ENCODE assay signal across 26 cellular contexts in the genomic region with DNA sequence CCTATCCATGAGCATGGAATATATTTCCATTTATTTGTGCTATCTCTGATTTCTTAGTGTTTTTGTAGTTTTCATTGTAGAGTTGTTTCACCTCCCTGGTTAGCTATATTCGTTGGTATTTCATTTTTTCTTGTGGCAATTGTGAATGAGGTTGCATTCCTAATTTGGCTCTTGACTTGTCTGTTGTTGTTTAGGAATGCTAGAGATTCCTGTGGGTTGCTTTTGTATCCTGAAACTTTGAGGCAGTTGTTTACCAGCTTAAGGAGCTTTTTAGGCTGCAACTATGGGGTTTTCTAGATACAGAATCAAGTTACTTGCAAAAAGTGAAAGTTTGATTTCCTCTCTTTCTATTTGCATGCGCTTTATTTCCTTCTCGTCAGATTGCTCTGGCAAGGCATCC.
DNase-seq lines count a peak whose midpoint lies in the region; ATAC-seq, FAIRE-seq and TF ChIP-seq lines count a peak whose summit lies in the region.
"Had no signal": no experiment of that assay in that cellular context is flagged by ENCODE, and none has a peak within 500 bp of the region (broad histone marks: within the 10 kb centered on the region; RNA-seq: fewer than 3 reads in every experiment).

No MANE protein-coding gene starts in this region.

- no peaks in the 10 kb centered on the region for H3K27me3 Mint-ChIP-seq in neural progenitor cell (ENCODE audit: insufficient read depth, low read depth)

- no peaks in the 10 kb centered on the region for H3K79me2 ChIP-seq in H1 (ENCODE audit: control insufficient read depth in 1 of 2, insufficient read depth in 2 of 2, low read length in 2 of 2)
- no peaks in the 10 kb centered on the region for H3K79me2 ChIP-seq in neural progenitor cell (ENCODE audit: low read depth)

- TF ChIP-seq CTCF in H1 (IDR thresholded peaks at IDR 0.05; ENCODE audit: control extremely low read depth in 1 of 3, insufficient read depth in 1 of 3, low read depth in 1 of 3, low read length in 3 of 3) (no peak), neural progenitor cell (IDR thresholded peaks at IDR 0.05) (no peak)

- no peak overlapping the region for H3K23ac ChIP-seq in H1 (ENCODE audit: insufficient read length)

- no peak overlapping the region; the same call in 1 of the 2 replicates for H2BK12ac ChIP-seq in H1 (ENCODE audit: low read depth, low read length)

- H3K27me3 ChIP-seq in HUES64 (ENCODE audit: insufficient read depth, low read length): no peaks in the 10 kb centered on the region
- no peaks in the 10 kb centered on the region for H3K27me3 ChIP-seq in H1 (replicated peaks in 1 of 4; ENCODE audit: control insufficient read depth in 3 of 4, extremely low read depth in 1 of 4, insufficient read depth in 3 of 4, low read length in 3 of 4)
- H3K27me3 ChIP-seq in neural progenitor cell: no peaks in the 10 kb centered on the region
- H3K27me3 ChIP-seq: BE2C had no signal

- no peak overlapping the region for H3K56ac ChIP-seq in H1 (replicated peaks; ENCODE audit: insufficient read length, low read depth, low read length)

- no peak overlapping the region for H2AK5ac ChIP-seq in H1 (ENCODE audit: low read depth, low read length)

- FAIRE-seq in H1 (lab: Jason Lieb, UNC): no peak
- FAIRE-seq: GM12892, HTR-8/SVneo had no signal

- H4K20me1 ChIP-seq in H1 (replicated peaks in 1 of 2; ENCODE audit: control insufficient read depth in 1 of 2, insufficient read depth in 2 of 2, low read length in 2 of 2) (no peaks in the 10 kb centered on the region), neural progenitor cell (ENCODE audit: low read depth) (no peaks in the 10 kb centered on the region)

- H3K4me3 Mint-ChIP-seq in neural progenitor cell: no peak overlapping the region
- H3K4me3 Mint-ChIP-seq: CD14-positive monocyte, HFFc6 had no signal

- H3K4me2 ChIP-seq in H1 (ENCODE audit: insufficient read depth in 1 of 2, low read depth in 2 of 2, low read length in 2 of 2) (no peak overlapping the region; a peak in 1 of 4 replicates), neural progenitor cell (peak overlapping the region; percentile 65)
- H3K4me2 ChIP-seq: PC-9 had no signal

- H3K9me3 ChIP-seq in HUES64 (ENCODE audit: insufficient read depth, low read depth, low read length) (no peaks in the 10 kb centered on the region), H1 (ENCODE audit: insufficient read depth in 2 of 2, low read depth in 1 of 2, low read length in 1 of 2) (peaks cover 0 to 3% of the 10 kb centered on the region in 2 experiments; a peak in 1 of 4 replicates), neural progenitor cell (ENCODE audit: low read depth) (no peaks in the 10 kb centered on the region)
- H3K9me3 ChIP-seq: BE2C, HAP-1 had no signal

- no peak overlapping the region for H3K14ac ChIP-seq in H1 (ENCODE audit: insufficient read length)

- H3K4me1 ChIP-seq in HUES64 (ENCODE audit: insufficient read depth, low read length) (peaks cover 20% of the 10 kb centered on the region), H1 (replicated peaks in 1 of 4; ENCODE audit: control insufficient read depth in 3 of 4, insufficient read depth in 4 of 4, low read length in 3 of 4) (peaks cover 0 to 5% (median 3%) of the 10 kb centered on the region in 4 experiments; a peak in 4 of 7 replicates), neural progenitor cell (peaks cover 19% of the 10 kb centered on the region)
- H3K4me1 ChIP-seq: BE2C, HAP-1 had no signal

- no peak overlapping the region; the same call in 1 of the 2 replicates for H3K18ac ChIP-seq in H1 (ENCODE audit: extremely low read depth, low read length)

- H3K9ac ChIP-seq in HUES64 (ENCODE audit: low read depth, low read length): no peak overlapping the region
- H3K9ac ChIP-seq in H1 (replicated peaks in 1 of 4; ENCODE audit: extremely low read depth in 1 of 4, low read depth in 3 of 4, low read length in 3 of 4): no peak overlapping the region
- H3K9ac ChIP-seq in neural progenitor cell: no peak overlapping the region

- no peak overlapping the region for H3K4ac ChIP-seq in H1 (replicated peaks; ENCODE audit: insufficient read length, low read depth, low read length)

- H4K5ac ChIP-seq in H1 (ENCODE audit: insufficient read length, low read depth, low read length): peak overlapping the region; percentile 86

- H2BK15ac ChIP-seq in H1 (ENCODE audit: low read length): no peak overlapping the region

- peaks cover 3% of the 10 kb centered on the region for H3K4me1 Mint-ChIP-seq in neural progenitor cell
- H3K4me1 Mint-ChIP-seq: CD14-positive monocyte had no signal

- peaks cover 13% of the 10 kb centered on the region for H3F3A ChIP-seq in neural progenitor cell (ENCODE audit: low read depth)

- no peak for TF ChIP-seq RAD21 in H1 (IDR thresholded peaks at IDR 0.05 in 1 of 2, conservative IDR thresholded peaks at IDR 0.05 in 1 of 2; ENCODE audit: low read depth in 2 of 2, low read length in 2 of 2)

- no peak overlapping the region for H4K91ac ChIP-seq in H1 (replicated peaks; ENCODE audit: insufficient read length, low read length)

- ATAC-seq in GM18873 (IDR thresholded peaks at IDR 0.05; ENCODE audit: low FRiP score, unreplicated experiment) (no peak), HG03354 (IDR thresholded peaks at IDR 0.05; ENCODE audit: poor library complexity, severe bottlenecking, unreplicated experiment) (no peak)
- ATAC-seq: Right ventricle myocardium inferior had no signal

- no peak for TF ChIP-seq POLR2A in H1 (IDR thresholded peaks at IDR 0.05; ENCODE audit: control extremely low read depth in 1 of 2, low read depth in 2 of 2, low read length in 2 of 2)

- H2AFZ ChIP-seq in H1 (ENCODE audit: low read length) (no peak overlapping the region), neural progenitor cell (replicated peaks) (peak overlapping the region; percentile 78)
- H2AFZ ChIP-seq: PC-9 had no signal

- H2BK5ac ChIP-seq in H1 (ENCODE audit: low read depth, low read length): peak overlapping the region; percentile 6; the same call in 1 of the 2 replicates

- POLR2A ChIA-PET in H1 (lab: Charles Lee; ENCODE audit: partially characterized antibody): no interaction called here

- H3K27ac ChIP-seq in HUES64 (ENCODE audit: low read depth, low read length): peak overlapping the region; percentile 51
- no peak overlapping the region for H3K27ac ChIP-seq in H1 (ENCODE audit: low read depth, low read length)
- H3K27ac ChIP-seq in neural progenitor cell: peak overlapping the region; percentile 48
- H3K27ac ChIP-seq: PC-9 had no signal

- H4K8ac ChIP-seq in H1 (ENCODE audit: extremely low read depth, insufficient read depth, low read length): no peak overlapping the region

- H3K27ac Mint-ChIP-seq in neural progenitor cell: no peak overlapping the region
- H3K27ac Mint-ChIP-seq: CD14-positive monocyte, HFFc6 had no signal

- peaks cover 5% of the 10 kb centered on the region for H3K9me3 Mint-ChIP-seq in neural progenitor cell

- no peaks in the 10 kb centered on the region for H3K79me1 ChIP-seq in H1 (ENCODE audit: low read depth, low read length)

- no peak overlapping the region for H2BK120ac ChIP-seq in H1 (replicated peaks; ENCODE audit: low read depth, low read length)

- no peaks in the 10 kb centered on the region for H3K36me3 Mint-ChIP-seq in neural progenitor cell
- H3K36me3 Mint-ChIP-seq: CD14-positive monocyte had no signal

- no peak for TF ChIP-seq EP300 in H1 (IDR thresholded peaks at IDR 0.05; ENCODE audit: borderline replicate concordance in 1 of 2, low read depth in 2 of 2, low read length in 2 of 2)

- WGBS in HUES64: 80% methylated on average over 3 of the region's 3 CpGs
- 75% methylated on average over 3 of the region's 3 CpGs; no CpG with 5 or more reads in 1 of the 2 experiments for WGBS in H1 (ENCODE audit: extremely low coverage in 1 of 2, insufficient coverage in 1 of 2, insufficient read length in 1 of 2, insufficient replicate concordance in 2 of 2, low coverage in 1 of 2, low lambda C conversion rate in 2 of 2, missing lambda C conversion rate in 1 of 2), 2 experiments

- H3K36me3 ChIP-seq in HUES64 (ENCODE audit: insufficient read depth, low read length): no peaks in the 10 kb centered on the region
- H3K36me3 ChIP-seq in H1 (ENCODE audit: control insufficient read depth in 2 of 4, insufficient read depth in 4 of 4, low read length in 3 of 4): no peaks in the 10 kb centered on the region
- H3K36me3 ChIP-seq in neural progenitor cell: no peaks in the 10 kb centered on the region
- H3K36me3 ChIP-seq: BE2C, HAP-1 had no signal

- DNase-seq in H1 (ENCODE audit: low read depth in 1 of 2, low spot score in 2 of 2) (no peak), neural progenitor cell (ENCODE audit: low spot score) (peak; percentile 62), AML-193 (lab: John Stamatoyannopoulos, UW) (no peak), islet precursor cell (no peak)
- DNase-seq: BE2C, Calu3, DMS79 treated with DMSO at 0.1 percent for 48 hours, HFFc6, IMR-90, KG1, MM.1S, NCI-H2029 treated with DMSO at 0.1 percent for 48 hours, NCI-H2171, NCI-H226, NCI-H510A, NCI-H69, PC-9, T-helper 1 cell had no signal

- H3K4me3 ChIP-seq in HUES64 (ENCODE audit: low read length) (no peak overlapping the region), H1 (ENCODE audit: extremely low read depth in 1 of 4, insufficient read depth in 2 of 4, low read depth in 3 of 4, low read length in 4 of 4) (peak overlapping the region in 1 of 4 experiments; percentile 7; a peak in 1 of 8 replicates), neural progenitor cell (peak overlapping the region; percentile 40)
- H3K4me3 ChIP-seq: HAP-1, PC-9 had no signal

- H2BK20ac ChIP-seq in H1 (ENCODE audit: low read length): no peak overlapping the region

- CTCF ChIA-PET in H1 (lab: Charles Lee; ENCODE audit: partially characterized antibody): interaction anchor here (0.6 to 0.7 kb wide), 2 partner anchors 17 to 533 kb away, joined by 3 to 4 read pairs; no protein-coding TSS in a partner anchor

- no peaks in the 10 kb centered on the region for H3K23me2 ChIP-seq in H1 (ENCODE audit: low read depth, low read length)

TF ChIP-seq in H1, 55 proteins besides CTCF, POLR2A, EP300 and RAD21 (continues in another document):
- TF ChIP-seq TBP (IDR thresholded peaks at IDR 0.05; ENCODE audit: low read depth, low read length) (no peak), CBX8 (IDR thresholded peaks at IDR 0.05; ENCODE audit: borderline replicate concordance, low read depth, low read length) (no peak), TEAD4 (IDR thresholded peaks at IDR 0.05; ENCODE audit: low read depth, low read length) (no peak), CHD2 (IDR thresholded peaks at IDR 0.05; ENCODE audit: low read length) (no peak), ZNF274 (IDR thresholded peaks at IDR 0.05; ENCODE audit: borderline replicate concordance, extremely low read depth, low read length) (no peak), SIX5 (IDR thresholded peaks at IDR 0.05; ENCODE audit: low read depth, low read length) (no peak), POLR2AphosphoS5 (IDR thresholded peaks at IDR 0.05; ENCODE audit: low read depth, low read length) (no peak), CHD1 (IDR thresholded peaks at IDR 0.05; ENCODE audit: low read depth, low read length) (no peak), CEBPB (IDR thresholded peaks at IDR 0.05; ENCODE audit: low read depth, low read length) (no peak), TCF12 (IDR thresholded peaks at IDR 0.05; ENCODE audit: low read depth, low read length) (no peak)
- TF ChIP-seq, protein P1, sequence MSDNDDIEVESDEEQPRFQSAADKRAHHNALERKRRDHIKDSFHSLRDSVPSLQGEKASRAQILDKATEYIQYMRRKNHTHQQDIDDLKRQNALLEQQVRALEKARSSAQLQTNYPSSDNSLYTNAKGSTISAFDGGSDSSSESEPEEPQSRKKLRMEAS (IDR thresholded peaks at IDR 0.05): no peak
